In genomic region chr13:41025518-41025917, GRCh38 we compare ENCODE assay signal across 1 cellular context.
A peak's percentile ranks its signal among the peaks of the same experiment; 100 is the strongest.
TF ChIP-seq lines count a peak whose summit lies in the region.

No MANE protein-coding gene starts in this region.

TF ChIP-seq in HepG2, 621 proteins besides CTCF, POLR2A, EP300 and RAD21 (continued from another document and continues in another):
- TF ChIP-seq ZNF770 (CRISPR knock-in tag; IDR thresholded peaks at IDR 0.05) (no peak), RARA (CRISPR knock-in tag; IDR thresholded peaks at IDR 0.05) (peak; percentile 48), RBAK (CRISPR knock-in tag; IDR thresholded peaks at IDR 0.05) (peak; percentile 93), ZNF740 (CRISPR knock-in tag; IDR thresholded peaks at IDR 0.05) (no peak), PATZ1 (CRISPR knock-in tag; IDR thresholded peaks at IDR 0.05) (no peak), TBX2 (CRISPR knock-in tag; IDR thresholded peaks at IDR 0.05; ENCODE audit: borderline replicate concordance) (0 out of 2 replicates have a peak, but pooled peaks have one; percentile 47), MBNL3 (CRISPR knock-in tag; conservative IDR thresholded peaks at IDR 0.05) (no peak), NFKB2 (CRISPR knock-in tag; IDR thresholded peaks at IDR 0.05; ENCODE audit: borderline replicate concordance) (no peak), IKZF1 (IDR thresholded peaks at IDR 0.05) (no peak), THAP11 (CRISPR knock-in tag; IDR thresholded peaks at IDR 0.05) (peak; percentile 35; the same call in 1 of the 2 replicates), BCL6 (CRISPR knock-in tag; IDR thresholded peaks at IDR 0.05) (peak; percentile 86), ZNF598 (CRISPR knock-in tag; IDR thresholded peaks at IDR 0.05; ENCODE audit: borderline replicate concordance) (no peak), GMEB1 (CRISPR knock-in tag; IDR thresholded peaks at IDR 0.05; ENCODE audit: borderline replicate concordance) (no peak), LBX2 (CRISPR knock-in tag; IDR thresholded peaks at IDR 0.05; ENCODE audit: borderline replicate concordance) (no peak), AHDC1 (CRISPR knock-in tag; IDR thresholded peaks at IDR 0.05; ENCODE audit: borderline replicate concordance) (peak; percentile 56; the same call in 1 of the 2 replicates), ZNF12 (CRISPR knock-in tag; IDR thresholded peaks at IDR 0.05) (peak; percentile 32; the same call in 1 of the 2 replicates), MEIS2 (CRISPR knock-in tag; IDR thresholded peaks at IDR 0.05) (peak; percentile 34; the same call in 1 of the 2 replicates), ZBTB44 (CRISPR knock-in tag; IDR thresholded peaks at IDR 0.05) (no peak), NR1H2 (CRISPR knock-in tag; IDR thresholded peaks at IDR 0.05; ENCODE audit: borderline replicate concordance, low read depth) (no peak), FOXA3 (CRISPR knock-in tag; IDR thresholded peaks at IDR 0.05) (peak; percentile 81), MTF2 (CRISPR knock-in tag; IDR thresholded peaks at IDR 0.05; ENCODE audit: borderline replicate concordance) (no peak), HES4 (CRISPR knock-in tag; IDR thresholded peaks at IDR 0.05; ENCODE audit: borderline replicate concordance) (no peak), SKIL (CRISPR knock-in tag; IDR thresholded peaks at IDR 0.05; ENCODE audit: borderline replicate concordance) (peak; percentile 58; the same call in 1 of the 2 replicates), RFXAP (CRISPR knock-in tag; IDR thresholded peaks at IDR 0.05; ENCODE audit: borderline replicate concordance) (peak; percentile 31; the same call in 1 of the 2 replicates), FOXA1 (IDR thresholded peaks at IDR 0.05) (no peak), FOXA1 (CRISPR knock-in tag; IDR thresholded peaks at IDR 0.05) (peak; percentile 69), BRCA1 (CRISPR knock-in tag; IDR thresholded peaks at IDR 0.05) (no peak), ZNF430 (CRISPR knock-in tag; IDR thresholded peaks at IDR 0.05) (no peak), NR3C1 (CRISPR knock-in tag; IDR thresholded peaks at IDR 0.05) (no peak), IRF2 (CRISPR knock-in tag; IDR thresholded peaks at IDR 0.05) (0 out of 2 replicates have a peak, but pooled peaks have one; percentile 21), PTBP1 (IDR thresholded peaks at IDR 0.05; ENCODE audit: low read depth, low read length, poor library complexity, severe bottlenecking) (no peak), ZNF343 (CRISPR knock-in tag; IDR thresholded peaks at IDR 0.05) (no peak), RERE (CRISPR knock-in tag; IDR thresholded peaks at IDR 0.05; ENCODE audit: low read depth) (peak; percentile 73; the same call in 1 of the 2 replicates), SKI (IDR thresholded peaks at IDR 0.05; ENCODE audit: partially characterized antibody) (peak; percentile 29), PREB (CRISPR knock-in tag; IDR thresholded peaks at IDR 0.05) (no peak), ZNF772 (CRISPR knock-in tag; IDR thresholded peaks at IDR 0.05) (no peak)
